In genomic region chr15:89101302-89102191, GRCh38 we compare ENCODE assay signal across 8 cellular contexts. TPM values are rescaled to one million over a fixed set of nuclear protein-coding genes. Genes with fewer than 3 reads are reported as not detected.
DNase-seq lines count a peak whose midpoint lies in the region; ATAC-seq and TF ChIP-seq lines count a peak whose summit lies in the region.

No MANE protein-coding gene starts in this region.

- H3K36me3 ChIP-seq in GM23248 (ENCODE audit: low read depth) = no peaks in the 10 kb centered on the region
- peaks cover 5% of the 10 kb centered on the region for H3K36me3 ChIP-seq in right atrium auricular region
- H3K36me3 ChIP-seq in CD8-positive, alpha-beta T cell (ENCODE audit: insufficient read depth, low read length) = peaks cover 4% of the 10 kb centered on the region

- peak overlapping the region; percentile 11 for H3K4me3 ChIP-seq in GM23248
- H3K4me3 ChIP-seq in right atrium auricular region = no peak overlapping the region
- H3K4me3 ChIP-seq in CD8-positive, alpha-beta T cell (ENCODE audit: low read depth, low read length) = no peak overlapping the region

- peak overlapping the region; percentile 48 for H3K9ac ChIP-seq in GM23248

- ATAC-seq in activated naive CD8-positive, alpha-beta T cell treated with anti-CD3 and anti-CD28 coated beads, Interleukin-2, amount 50 U/mL, for 24 hours = peak; percentile 80
- no peak for ATAC-seq in HG03378 (IDR thresholded peaks at IDR 0.05; ENCODE audit: unreplicated experiment)
- ATAC-seq in CD8-positive, alpha-beta T cell = no peak

- H3K4me2 ChIP-seq in GM23248 (ENCODE audit: unreplicated experiment) = peak overlapping the region; percentile 56

- TF ChIP-seq CTCF in right atrium auricular region (IDR thresholded peaks at IDR 0.05) = no peak
- no peak for TF ChIP-seq CTCF in CD8-positive, alpha-beta T cell (IDR thresholded peaks at IDR 0.05)

- peaks cover 41% of the 10 kb centered on the region for H3F3A ChIP-seq in GM23248 (ENCODE audit: insufficient read depth)

- H4K20me1 ChIP-seq in GM23248 (ENCODE audit: insufficient read depth) = no peaks in the 10 kb centered on the region

- H3K27ac ChIP-seq in GM23248 = peak overlapping the region; percentile 85
- peak overlapping the region; percentile 93 to 95 for H3K27ac ChIP-seq in right atrium auricular region
- no peak overlapping the region for H3K27ac ChIP-seq in CD8-positive, alpha-beta T cell (ENCODE audit: low read depth, low read length)

- H3K27me3 Mint-ChIP-seq in activated naive CD8-positive, alpha-beta T cell treated with anti-CD3 and anti-CD28 coated beads, Interleukin-2, amount 50 U/mL, for 24 hours = no peaks in the 10 kb centered on the region
- no peaks in the 10 kb centered on the region for H3K27me3 Mint-ChIP-seq in stimulated activated naive CD8-positive, alpha-beta T cell treated with anti-CD3 and anti-CD28 coated beads, Interleukin-15, Interleukin-2, amounts not matched to agents 100 ng/mL and 50 ng/mL, for 24 hours
- H3K27me3 Mint-ChIP-seq in CD8-positive, alpha-beta T cell (ENCODE audit: low read depth) = no peaks in the 10 kb centered on the region

- peak; percentile 97 for DNase-seq in GM23248
- no peak for DNase-seq in activated naive CD8-positive, alpha-beta T cell treated with anti-CD3 and anti-CD28 coated beads, Interleukin-2, amount 50 U/mL, for 24 hours
- peak; percentile 91 for DNase-seq in right atrium auricular region (ENCODE audit: low spot score)
- DNase-seq in KG1 (lab: John Stamatoyannopoulos, UW) = no peak
- DNase-seq in NCI-H2081 (lab: John Stamatoyannopoulos, UW) = no peak
- no peak for DNase-seq in CD8-positive, alpha-beta T cell

- CTCF ChIA-PET in CD8-positive, alpha-beta T cell (lab: Charles Lee) = interaction anchor here (2.0 kb wide), 1 partner anchor 10 kb away, joined by 7 read pairs; no protein-coding TSS in a partner anchor

- in situ Hi-C loops in GM23248 (cut with MboI) = no loop called here

- H3K27me3 ChIP-seq in GM23248 (replicated peaks; ENCODE audit: insufficient read depth) (no peaks in the 10 kb centered on the region), right atrium auricular region (no peaks in the 10 kb centered on the region)
- no peaks in the 10 kb centered on the region for H3K27me3 ChIP-seq in CD8-positive, alpha-beta T cell (ENCODE audit: insufficient read depth, low read length)

- H3K9me3 ChIP-seq in GM23248 (ENCODE audit: low read depth) (no peaks in the 10 kb centered on the region), right atrium auricular region (no peaks in the 10 kb centered on the region)
- no peaks in the 10 kb centered on the region for H3K9me3 ChIP-seq in CD8-positive, alpha-beta T cell (ENCODE audit: low read length)

- WGBS in GM23248 (ENCODE audit: low coverage in 1 of 2, low lambda C conversion rate in 2 of 2, missing lambda C conversion rate in 2 of 2), 2 experiments = 1 to 7% methylated on average over 8 of the region's 8 CpGs

- no peaks in the 10 kb centered on the region for H3K9me3 Mint-ChIP-seq in activated naive CD8-positive, alpha-beta T cell treated with anti-CD3 and anti-CD28 coated beads, Interleukin-2, amount 50 U/mL, for 24 hours
- H3K9me3 Mint-ChIP-seq in stimulated activated naive CD8-positive, alpha-beta T cell treated with anti-CD3 and anti-CD28 coated beads, Interleukin-15, Interleukin-2, amounts not matched to agents 100 ng/mL and 50 ng/mL, for 24 hours = no peaks in the 10 kb centered on the region
- no peaks in the 10 kb centered on the region for H3K9me3 Mint-ChIP-seq in CD8-positive, alpha-beta T cell

- peaks cover 25% of the 10 kb centered on the region for H3K36me3 Mint-ChIP-seq in activated naive CD8-positive, alpha-beta T cell treated with anti-CD3 and anti-CD28 coated beads, Interleukin-2, amount 50 U/mL, for 24 hours (ENCODE audit: low read depth)
- H3K36me3 Mint-ChIP-seq in stimulated activated naive CD8-positive, alpha-beta T cell treated with anti-CD3 and anti-CD28 coated beads, Interleukin-15, Interleukin-2, amounts not matched to agents 100 ng/mL and 50 ng/mL, for 24 hours (ENCODE audit: low read depth) = peaks cover 38% of the 10 kb centered on the region
- peaks cover 54% of the 10 kb centered on the region for H3K36me3 Mint-ChIP-seq in CD8-positive, alpha-beta T cell

- H3K4me1 Mint-ChIP-seq in activated naive CD8-positive, alpha-beta T cell treated with anti-CD3 and anti-CD28 coated beads, Interleukin-2, amount 50 U/mL, for 24 hours = peaks cover 37% of the 10 kb centered on the region
- peaks cover 39% of the 10 kb centered on the region for H3K4me1 Mint-ChIP-seq in stimulated activated naive CD8-positive, alpha-beta T cell treated with anti-CD3 and anti-CD28 coated beads, Interleukin-15, Interleukin-2, amounts not matched to agents 100 ng/mL and 50 ng/mL, for 24 hours (ENCODE audit: low read depth)
- peaks cover 18% of the 10 kb centered on the region for H3K4me1 Mint-ChIP-seq in CD8-positive, alpha-beta T cell (ENCODE audit: low read depth)

- POLR2A ChIA-PET in CD8-positive, alpha-beta T cell (lab: Charles Lee) = no interaction called here

- no peak overlapping the region for H3K4me3 Mint-ChIP-seq in activated naive CD8-positive, alpha-beta T cell treated with anti-CD3 and anti-CD28 coated beads, Interleukin-2, amount 50 U/mL, for 24 hours
- H3K4me3 Mint-ChIP-seq in stimulated activated naive CD8-positive, alpha-beta T cell treated with anti-CD3 and anti-CD28 coated beads, Interleukin-15, Interleukin-2, amounts not matched to agents 100 ng/mL and 50 ng/mL, for 24 hours = no peak overlapping the region
- H3K4me3 Mint-ChIP-seq in CD8-positive, alpha-beta T cell = no peak overlapping the region

- intact Hi-C loops in CD8-positive, alpha-beta T cell (cut with DNase I, micrococcal nuclease) = no loop called here

- H3K9me2 ChIP-seq in GM23248 (ENCODE audit: insufficient read depth) = no peaks in the 10 kb centered on the region

- no peak overlapping the region for H2AFZ ChIP-seq in GM23248

- H3K4me1 ChIP-seq in GM23248 (ENCODE audit: insufficient read depth) = peaks cover 46% of the 10 kb centered on the region
- peaks cover 0 to 99% of the 10 kb centered on the region in 2 donors for H3K4me1 ChIP-seq in right atrium auricular region
- H3K4me1 ChIP-seq in CD8-positive, alpha-beta T cell (ENCODE audit: insufficient read depth, low read length) = no peaks in the 10 kb centered on the region

- peaks cover 36% of the 10 kb centered on the region for H3K79me2 ChIP-seq in GM23248 (ENCODE audit: insufficient read depth)

- H3K27ac Mint-ChIP-seq in activated naive CD8-positive, alpha-beta T cell treated with anti-CD3 and anti-CD28 coated beads, Interleukin-2, amount 50 U/mL, for 24 hours = peak overlapping the region; percentile 48
- H3K27ac Mint-ChIP-seq in stimulated activated naive CD8-positive, alpha-beta T cell treated with anti-CD3 and anti-CD28 coated beads, Interleukin-15, Interleukin-2, amounts not matched to agents 100 ng/mL and 50 ng/mL, for 24 hours = peak overlapping the region; percentile 53
- H3K27ac Mint-ChIP-seq in CD8-positive, alpha-beta T cell = no peak overlapping the region

RNA-seq across cellular contexts. Expression of gene ABHD2, which starts 13.3 kb away (rescaled TPM):
- total RNA-seq in GM23248 (2014; rRNA removed; shearing (Covaris generic)) = 24.2 and 28.7 TPM in 2 replicates
- polyA plus RNA-seq in GM23248 (2016; fragmentation: Nextera tagmentation; extraction: Ambion mirVana) = 13.5 and 17.6 TPM in 2 replicates
- 100 to 1,000 TPM; 115 to 118 TPM for total RNA-seq in right atrium auricular region
- total RNA-seq in CD8-positive, alpha-beta T cell = 10 to 100 TPM; 22.2 to 25.7 TPM

Comparison
In these comparisons a context has a peak if more than half of its experiments do, and no peak if none do; other contexts are left out.
1. DNase-seq: peak in GM23248 (single experiment) and right atrium auricular region (single experiment); none in activated naive CD8-positive, alpha-beta T cell treated with anti-CD3 and anti-CD28 coated beads, Interleukin-2, amount 50 U/mL, for 24 hours (single experiment), KG1 (single experiment), NCI-H2081 (0 of 2) and CD8-positive, alpha-beta T cell (0 of 7).